ENCODE assay signal across 28 cellular contexts in genomic region chr6:86456786-86457185, GRCh38.
"Had no signal": no experiment of that assay in that cellular context is flagged by ENCODE, and none has a peak within 500 bp of the region (broad histone marks: within the 10 kb centered on the region; RNA-seq: fewer than 3 reads in every experiment).

No MANE protein-coding gene starts in this region.

- H3K4me1 ChIP-seq: left ventricle myocardium inferior, parathyroid adenoma, stomach, testis, transverse colon, upper lobe of left lung, vagina had no signal

- H3K4me3 Mint-ChIP-seq: mesothelial cell of epicardium; naive B cell; natural killer cell; stimulated activated naive B cell treated with anti-CD40 and anti-IgM and Interleukin-4, amounts not matched to agents 10 μg/mL and 1 μg/mL and 100 μg/mL, for 72 hours had no signal

- FAIRE-seq: islet of Langerhans, kidney had no signal

- H3K9me3 ChIP-seq: testis, thyroid gland had no signal

- H3K27ac Mint-ChIP-seq: mesothelial cell of epicardium; naive B cell; natural killer cell; progenitor cell of endocrine pancreas; stimulated activated naive B cell treated with anti-CD40 and anti-IgM and Interleukin-4, amounts not matched to agents 10 μg/mL and 1 μg/mL and 100 μg/mL, for 72 hours had no signal

- DNase-seq: hippocampal formation; kidney; left colon; left ventricle myocardium inferior; mesendoderm; naive B cell; natural killer cell; nucleus accumbens; right cardiac atrium; stimulated activated CD4-positive, alpha-beta T cell treated with anti-CD3 and anti-CD28 coated beads, Interleukin-12 subunit alpha, Interleukin-12 subunit beta, amount 100 ng/mL, for 4 hours; stimulated activated CD4-positive, alpha-beta T cell treated with anti-CD3 and anti-CD28 coated beads, Interleukin-15, amount 100 ng/mL, for 24 hours; stimulated activated CD4-positive, alpha-beta T cell treated with anti-CD3 and anti-CD28 coated beads, Interleukin-2, amount 100 ng/mL, for 24 hours; stimulated activated CD4-positive, alpha-beta T cell treated with anti-CD3 and anti-CD28 coated beads, Interleukin-4, amount 100 ng/mL, for 1 hour; stimulated activated naive B cell treated with anti-CD40 and anti-IgM and Interleukin-4, amounts not matched to agents 10 μg/mL and 1 μg/mL and 100 μg/mL, for 72 hours; stimulated activated naive CD8-positive, alpha-beta T cell treated with anti-CD3 and anti-CD28 coated beads, Interleukin-15, Interleukin-2, amounts not matched to agents 100 U/mL and 50 U/mL, for 24 hours; stomach; testis; thyroid gland; transverse colon; upper lobe of left lung had no signal

- H3K27me3 Mint-ChIP-seq: naive B cell; progenitor cell of endocrine pancreas; stimulated activated naive B cell treated with anti-CD40 and anti-IgM and Interleukin-4, amounts not matched to agents 10 μg/mL and 1 μg/mL and 100 μg/mL, for 72 hours had no signal

- H3K27me3 ChIP-seq: stomach, testis, thyroid gland, transverse colon, upper lobe of left lung, vagina had no signal

- H3K4me3 ChIP-seq: left ventricle myocardium inferior, lung, skin epidermis, stomach, testis, thyroid gland, transverse colon, upper lobe of left lung, vagina had no signal

- ATAC-seq: left colon; natural killer cell; right cardiac atrium; sciatic nerve; stimulated activated naive B cell treated with anti-CD40 and anti-IgM and Interleukin-4, amounts not matched to agents 10 μg/mL and 1 μg/mL and 100 μg/mL, for 72 hours; stimulated activated naive CD8-positive, alpha-beta T cell treated with anti-CD3 and anti-CD28 coated beads, Interleukin-15, Interleukin-2, amounts not matched to agents 100 U/mL and 50 U/mL, for 24 hours had no signal

- H3K4me1 Mint-ChIP-seq: naive B cell; natural killer cell; stimulated activated naive B cell treated with anti-CD40 and anti-IgM and Interleukin-4, amounts not matched to agents 10 μg/mL and 1 μg/mL and 100 μg/mL, for 72 hours had no signal

- H3K27ac ChIP-seq: left ventricle myocardium inferior, parathyroid adenoma, skin epidermis, stomach, testis, thyroid gland, transverse colon, upper lobe of left lung, vagina had no signal

- H3K36me3 ChIP-seq: left ventricle myocardium inferior, stomach, thyroid gland, transverse colon, upper lobe of left lung, vagina had no signal

- H3K36me3 Mint-ChIP-seq: mesothelial cell of epicardium; stimulated activated naive B cell treated with anti-CD40 and anti-IgM and Interleukin-4, amounts not matched to agents 10 μg/mL and 1 μg/mL and 100 μg/mL, for 72 hours had no signal
